In the genomic region with DNA sequence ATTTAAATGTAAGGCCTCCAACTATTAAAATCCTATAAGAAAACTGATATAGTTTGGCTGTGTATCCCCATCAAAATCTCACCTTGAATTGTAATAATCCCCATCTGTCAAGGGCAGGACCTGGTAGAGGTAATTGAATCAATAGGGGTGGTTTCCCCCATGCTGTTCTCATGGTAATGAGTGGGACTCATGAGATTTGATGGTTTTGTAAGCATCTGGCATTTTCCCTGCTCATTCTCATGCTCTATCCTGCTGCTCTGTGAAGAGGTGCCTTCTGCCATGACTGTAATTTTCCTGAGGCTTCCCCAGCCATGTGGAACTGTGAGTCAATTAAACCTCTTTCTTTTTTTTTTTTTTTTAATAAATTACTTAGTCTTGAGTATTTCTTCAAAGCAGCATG, we compare ENCODE assay signal across 25 cellular contexts. TPM values are rescaled to one million over a fixed set of nuclear protein-coding genes. Genes with fewer than 3 reads are reported as not detected.
A peak's percentile ranks its signal among the peaks of the same experiment; 100 is the strongest.
DNase-seq lines count a peak whose midpoint lies in the region; ATAC-seq, FAIRE-seq and TF ChIP-seq lines count a peak whose summit lies in the region.
"Had no signal": no experiment of that assay in that cellular context is flagged by ENCODE, and none has a peak within 500 bp of the region (broad histone marks: within the 10 kb centered on the region; RNA-seq: fewer than 3 reads in every experiment).

No MANE protein-coding gene starts in this region.

- no peaks in the 10 kb centered on the region for H3K79me2 ChIP-seq in GM23338 (replicated peaks; ENCODE audit: insufficient read depth)
- H3K79me2 ChIP-seq in H1 (ENCODE audit: control insufficient read depth in 1 of 2, insufficient read depth in 2 of 2, low read length in 2 of 2) = no peaks in the 10 kb centered on the region

- H2BK5ac ChIP-seq in H1 (ENCODE audit: low read depth, low read length) = peak overlapping the region; percentile 71; the same call in 1 of the 2 replicates

- TF ChIP-seq POLR2A in H1 (IDR thresholded peaks at IDR 0.05; ENCODE audit: control extremely low read depth in 1 of 2, low read depth in 2 of 2, low read length in 2 of 2) = no peak

- no peaks in the 10 kb centered on the region for H3K23me2 ChIP-seq in H1 (ENCODE audit: low read depth, low read length)

- no peak overlapping the region for H3K56ac ChIP-seq in H1 (replicated peaks; ENCODE audit: insufficient read length, low read depth, low read length)

- no peak overlapping the region for H3K23ac ChIP-seq in H1 (ENCODE audit: insufficient read length)

- no peak overlapping the region for H3K18ac ChIP-seq in H1 (ENCODE audit: extremely low read depth, low read length)

- no peak overlapping the region for H3K14ac ChIP-seq in H1 (ENCODE audit: insufficient read length)

- H3K27ac Mint-ChIP-seq in GM23338 = no peak overlapping the region
- H3K27ac Mint-ChIP-seq: CD4-positive, CD25-positive, alpha-beta regulatory T cell had no signal

- H3K4me2 ChIP-seq in GM23338 (peak overlapping the region; percentile 63), H1 (ENCODE audit: insufficient read depth in 1 of 2, low read depth in 2 of 2, low read length in 2 of 2) (peak overlapping the region; percentile 26 to 48; a peak in 1 of 4 replicates)
- H3K4me2 ChIP-seq: BLaER1 had no signal

- no peak overlapping the region for H4K91ac ChIP-seq in H1 (replicated peaks; ENCODE audit: insufficient read length, low read length)

- TF ChIP-seq RAD21 in H1 (IDR thresholded peaks at IDR 0.05 in 1 of 2, conservative IDR thresholded peaks at IDR 0.05 in 1 of 2; ENCODE audit: low read depth in 2 of 2, low read length in 2 of 2) = no peak

- no peak overlapping the region for H4K8ac ChIP-seq in H1 (ENCODE audit: extremely low read depth, insufficient read depth, low read length)

- no peak overlapping the region for H3K4me3 Mint-ChIP-seq in GM23338
- H3K4me3 Mint-ChIP-seq in activated T-cell treated with anti-CD3 and anti-CD28 coated beads, Interleukin-2, amount 50 U/mL, for 4 hours = no peak overlapping the region

- H2BK120ac ChIP-seq in H1 (replicated peaks; ENCODE audit: low read depth, low read length) = no peak overlapping the region

- no peak overlapping the region for H2BK12ac ChIP-seq in H1 (ENCODE audit: low read depth, low read length)

- no peaks in the 10 kb centered on the region for H3K79me1 ChIP-seq in H1 (ENCODE audit: low read depth, low read length)

- H3K4me1 ChIP-seq in GM23338 (ENCODE audit: insufficient read depth) (peaks cover 23% of the 10 kb centered on the region), H1 (replicated peaks in 1 of 4; ENCODE audit: control insufficient read depth in 3 of 4, insufficient read depth in 4 of 4, low read length in 3 of 4) (peaks cover 2 to 8% (median 3%) of the 10 kb centered on the region in 4 experiments; a peak in 6 of 7 replicates), iPS-18a (ENCODE audit: control insufficient read depth, low read depth, low read length) (peaks cover 27% of the 10 kb centered on the region)
- H3K4me1 ChIP-seq: BLaER1, SJSA1 had no signal

- TF ChIP-seq CTCF in GM23338 (conservative IDR thresholded peaks at IDR 0.05; ENCODE audit: low read depth in 2 of 2) (no peak), H1 (IDR thresholded peaks at IDR 0.05; ENCODE audit: control extremely low read depth in 1 of 3, insufficient read depth in 1 of 3, low read depth in 1 of 3, low read length in 3 of 3) (no peak)

- H3K4me3 ChIP-seq in GM23338 (0 out of 2 replicates have a peak overlapping the region, but pooled peaks have one; percentile 12), H1 (ENCODE audit: extremely low read depth in 1 of 4, insufficient read depth in 2 of 4, low read depth in 3 of 4, low read length in 4 of 4) (no peak overlapping the region; a peak in 1 of 8 replicates), iPS-18a (ENCODE audit: low read length) (peak overlapping the region; percentile 46)
- H3K4me3 ChIP-seq: BLaER1, SJSA1 had no signal

- no peak overlapping the region for H2BK15ac ChIP-seq in H1 (ENCODE audit: low read length)

- H3K27me3 Mint-ChIP-seq in GM23338 (ENCODE audit: insufficient read depth, low read depth, poor library complexity) = peaks cover 3% of the 10 kb centered on the region
- no peaks in the 10 kb centered on the region for H3K27me3 Mint-ChIP-seq in activated T-cell treated with anti-CD3 and anti-CD28 coated beads, Interleukin-2, amount 50 U/mL, for 4 hours (ENCODE audit: low read depth)
- H3K27me3 Mint-ChIP-seq: CD4-positive, CD25-positive, alpha-beta regulatory T cell had no signal

- DNase-seq in GM23338 (ENCODE audit: low spot score) (peak; percentile 28), NCI-H524 (lab: John Stamatoyannopoulos, UW) (peak; percentile 79 to 91), H1 (ENCODE audit: low read depth in 1 of 2, low spot score in 2 of 2) (no peak), RCC 7860 (ENCODE audit: low spot score) (no peak)
- DNase-seq in stimulated activated naive CD4-positive, alpha-beta T cell treated with Interleukin-2 at 50 U/mL for 16 hours (lab: John Stamatoyannopoulos, UW) = no peak
- no peak for DNase-seq in activated T-cell treated with anti-CD3 and anti-CD28 coated beads, Interleukin-2, amount 50 U/mL, for 4 hours
- DNase-seq: CD4-positive, CD25-positive, alpha-beta regulatory T cell; DMS53; GOT3; Karpas-422; NCI-H1092; NCI-H1417 treated with DMSO at 0.1 percent for 48 hours; NCI-H1694 treated with DMSO at 0.1 percent for 48 hours; NCI-H446 treated with DMSO at 0.1 percent for 48 hours; PC-3 had no signal

- FAIRE-seq in H1 (lab: Jason Lieb, UNC) = no peak
- FAIRE-seq in RCC 7860 (lab: Jason Lieb, UNC) = no peak
- FAIRE-seq: A204.1 had no signal

- CTCF ChIA-PET in H1 (lab: Charles Lee; ENCODE audit: partially characterized antibody) = interaction anchor here (1.3 kb wide), 1 partner anchor 45 kb away, joined by 4 read pairs; no protein-coding TSS in a partner anchor

- H4K20me1 ChIP-seq in GM23338 (replicated peaks; ENCODE audit: insufficient read depth) = no peaks in the 10 kb centered on the region
- no peaks in the 10 kb centered on the region for H4K20me1 ChIP-seq in H1 (replicated peaks in 1 of 2; ENCODE audit: control insufficient read depth in 1 of 2, insufficient read depth in 2 of 2, low read length in 2 of 2)
- H4K20me1 ChIP-seq: BLaER1 had no signal

- H3K9me2 ChIP-seq in GM23338 (ENCODE audit: insufficient read depth) = peaks cover 7% of the 10 kb centered on the region

- POLR2A ChIA-PET in H1 (lab: Charles Lee; ENCODE audit: partially characterized antibody) = interaction anchor here (0.9 to 1.1 kb wide), 2 partner anchors 10 to 122 kb away, joined by 3 read pairs; no protein-coding TSS in a partner anchor

- no peaks in the 10 kb centered on the region for H3K36me3 ChIP-seq in GM23338 (ENCODE audit: insufficient read depth)
- no peaks in the 10 kb centered on the region for H3K36me3 ChIP-seq in H1 (ENCODE audit: control insufficient read depth in 2 of 4, insufficient read depth in 4 of 4, low read length in 3 of 4)
- H3K36me3 ChIP-seq in iPS-18a (ENCODE audit: control insufficient read depth, low read depth, low read length) = no peaks in the 10 kb centered on the region
- H3K36me3 ChIP-seq: BLaER1, SJSA1 had no signal

- H3K9me3 ChIP-seq in H1 (ENCODE audit: insufficient read depth in 2 of 2, low read depth in 1 of 2, low read length in 1 of 2) (no peaks in the 10 kb centered on the region), iPS-18a (ENCODE audit: control insufficient read depth, low read depth, low read length) (no peaks in the 10 kb centered on the region)
- H3K9me3 ChIP-seq: BLaER1, SJSA1 had no signal

- H3K27me3 ChIP-seq in GM23338 (ENCODE audit: insufficient read depth) (no peaks in the 10 kb centered on the region), H1 (replicated peaks in 1 of 4; ENCODE audit: control insufficient read depth in 3 of 4, extremely low read depth in 1 of 4, insufficient read depth in 3 of 4, low read length in 3 of 4) (no peaks in the 10 kb centered on the region), iPS-18a (ENCODE audit: control insufficient read depth, insufficient read depth, low read length) (no peaks in the 10 kb centered on the region)
- H3K27me3 ChIP-seq: BLaER1, SJSA1 had no signal

- peaks cover 23% of the 10 kb centered on the region; the same call in 2 of the 3 replicates for H3K36me3 Mint-ChIP-seq in GM23338 (ENCODE audit: low read depth)
- no peaks in the 10 kb centered on the region for H3K36me3 Mint-ChIP-seq in activated T-cell treated with anti-CD3 and anti-CD28 coated beads, Interleukin-2, amount 50 U/mL, for 4 hours (ENCODE audit: insufficient read depth)
- H3K36me3 Mint-ChIP-seq: CD4-positive, CD25-positive, alpha-beta regulatory T cell had no signal

- ATAC-seq in GM23338 = peak; percentile 61
- ATAC-seq in activated T-cell treated with anti-CD3 and anti-CD28 coated beads, Interleukin-2, amount 50 U/mL, for 4 hours = no peak
- ATAC-seq: HCT116, PC-3, Right ventricle myocardium inferior had no signal

- H3F3A ChIP-seq in GM23338 (replicated peaks; ENCODE audit: low read depth) = no peaks in the 10 kb centered on the region

- TF ChIP-seq EP300 in H1 (IDR thresholded peaks at IDR 0.05; ENCODE audit: borderline replicate concordance in 1 of 2, low read depth in 2 of 2, low read length in 2 of 2) = no peak

- no peak overlapping the region for H3K4ac ChIP-seq in H1 (replicated peaks; ENCODE audit: insufficient read length, low read depth, low read length)

- H4K5ac ChIP-seq in H1 (ENCODE audit: insufficient read length, low read depth, low read length) = no peak overlapping the region

- peaks cover 31% of the 10 kb centered on the region for H3K4me1 Mint-ChIP-seq in GM23338
- H3K4me1 Mint-ChIP-seq in activated T-cell treated with anti-CD3 and anti-CD28 coated beads, Interleukin-2, amount 50 U/mL, for 4 hours (ENCODE audit: low read depth) = no peaks in the 10 kb centered on the region
- H3K4me1 Mint-ChIP-seq: CD4-positive, CD25-positive, alpha-beta regulatory T cell had no signal

- H3K9ac ChIP-seq in H1 (replicated peaks in 1 of 4; ENCODE audit: extremely low read depth in 1 of 4, low read depth in 3 of 4, low read length in 3 of 4) = no peak overlapping the region
- no peak overlapping the region for H3K9ac ChIP-seq in iPS-18a (ENCODE audit: low read length)
- H3K9ac ChIP-seq: BLaER1 had no signal

- H2AFZ ChIP-seq in GM23338 (no peak overlapping the region), H1 (ENCODE audit: low read length) (no peak overlapping the region)

- peaks cover 8% of the 10 kb centered on the region; the same call in 2 of the 3 replicates for H3K9me3 Mint-ChIP-seq in GM23338
- no peaks in the 10 kb centered on the region for H3K9me3 Mint-ChIP-seq in activated T-cell treated with anti-CD3 and anti-CD28 coated beads, Interleukin-2, amount 50 U/mL, for 4 hours

- 0 out of 2 replicates have a peak overlapping the region, but pooled peaks have one; percentile 48 for H2AK5ac ChIP-seq in H1 (ENCODE audit: low read depth, low read length)

- H3K27ac ChIP-seq in GM23338 (ENCODE audit: low read depth) (peak overlapping the region; percentile 88), H1 (ENCODE audit: low read depth, low read length) (no peak overlapping the region), iPS-18a (ENCODE audit: low read length) (no peak overlapping the region)
- H3K27ac ChIP-seq: BLaER1, HL-60, SJSA1 had no signal

- no peak overlapping the region for H2BK20ac ChIP-seq in H1 (ENCODE audit: low read length)

RNA-seq across cellular contexts. Expression of a gene that starts 31.9 kb away (rescaled TPM):
- 0.50 and 0.80 TPM in 2 replicates for total RNA-seq in GM23338 (2014; rRNA removed; shearing (Covaris generic))
- 0.44 and 0.45 TPM in 2 replicates for polyA plus RNA-seq in GM23338 (2016; fragmentation: Nextera tagmentation; extraction: Ambion mirVana)
- not detected in 2 replicates for total RNA-seq in H1 (2021; fragmentation: NEBNext Ultra II Directional; extraction: Animal tissue kit (Norgen Biotek cat#: 25700))
- 0.05 and 0.09 TPM in 2 replicates for polyA plus RNA-seq in H1 (2011; rRNA removed)
- 0.09 TPM for polyA plus RNA-seq in H1 (2011; cell fraction: cytosol; rRNA removed)
- polyA plus RNA-seq in H1 (2011; cell fraction: nucleus; rRNA removed) = 0.13 TPM
- polyA plus RNA-seq in H1 (2012, experiment 1 of 2) = 0.07 to 0.18 TPM (median 0.17 TPM) in 3 of 4 replicates, not detected in the other
- polyA plus RNA-seq in H1 (2012, experiment 2 of 2) = not detected
- polyA plus RNA-seq in H1 (2013, experiment 1 of 2) = 0.14 TPM
- 0.15 TPM for polyA plus RNA-seq in H1 (2013, experiment 2 of 2)
- 0.03 and 0.10 TPM in 2 replicates for polyA minus RNA-seq in H1 (2011; rRNA and poly(A)+ RNA removed)
- not detected for polyA minus RNA-seq in H1 (2011; cell fraction: cytosol; rRNA and poly(A)+ RNA removed)
- not detected for polyA minus RNA-seq in H1 (2011; cell fraction: nucleus; rRNA and poly(A)+ RNA removed)
- total RNA-seq in activated T-cell treated with anti-CD3 and anti-CD28 coated beads, Interleukin-2, amount 50 U/mL, for 4 hours = not detected
- total RNA-seq: CD4-positive, CD25-positive, alpha-beta regulatory T cell; G401; PC-3; RPMI7951; SJSA1 had no signal
- polyA plus RNA-seq: AG04450; CD4-positive, CD25-positive, alpha-beta regulatory T cell had no signal

RNA-seq across cellular contexts. Expression of a gene that starts 32.0 kb away (rescaled TPM):
- 0.47 and 1.4 TPM in 2 replicates for total RNA-seq in GM23338 (2014; rRNA removed; shearing (Covaris generic))
- polyA plus RNA-seq in GM23338 (2016; fragmentation: Nextera tagmentation; extraction: Ambion mirVana) (3.2 and 4.0 TPM in 2 replicates), H1 (2011; rRNA removed) (0.13 and 0.24 TPM in 2 replicates)
- total RNA-seq in H1 (2021; fragmentation: NEBNext Ultra II Directional; extraction: Animal tissue kit (Norgen Biotek cat#: 25700)) = 0.76 and 1.2 TPM in 2 replicates
- polyA plus RNA-seq in H1 (2011; cell fraction: cytosol; rRNA removed) = 0.54 TPM
- 0.23 TPM for polyA plus RNA-seq in H1 (2011; cell fraction: nucleus; rRNA removed)
- 0.20 to 1.1 TPM (median 0.29 TPM) in 4 replicates for polyA plus RNA-seq in H1 (2012, experiment 1 of 2)
- 0.49 TPM for polyA plus RNA-seq in H1 (2012, experiment 2 of 2)
- polyA plus RNA-seq in H1 (2013, experiment 1 of 2) = 2.1 TPM
- 2.3 TPM for polyA plus RNA-seq in H1 (2013, experiment 2 of 2)
- polyA minus RNA-seq in H1 (2011; rRNA and poly(A)+ RNA removed) = 0.37 and 0.44 TPM in 2 replicates
- not detected for polyA minus RNA-seq in H1 (2011; cell fraction: cytosol; rRNA and poly(A)+ RNA removed)
- polyA minus RNA-seq in H1 (2011; cell fraction: nucleus; rRNA and poly(A)+ RNA removed) = 1.2 TPM
- total RNA-seq in activated T-cell treated with anti-CD3 and anti-CD28 coated beads, Interleukin-2, amount 50 U/mL, for 4 hours = not detected
- total RNA-seq: CD4-positive, CD25-positive, alpha-beta regulatory T cell; G401; SJSA1 had no signal
- polyA plus RNA-seq: CD4-positive, CD25-positive, alpha-beta regulatory T cell had no signal

Comparison
In these comparisons a context has a peak if more than half of its experiments do, and no peak if none do; other contexts are left out.
1. DNase-seq: peak in GM23338 (single experiment) and NCI-H524 (2 of 2); none in H1 (0 of 2), RCC 7860 (single experiment), stimulated activated naive CD4-positive, alpha-beta T cell treated with Interleukin-2 at 50 U/mL for 16 hours (single experiment) and activated T-cell treated with anti-CD3 and anti-CD28 coated beads, Interleukin-2, amount 50 U/mL, for 4 hours (single experiment).
2. H3K4me3 ChIP-seq: peak in GM23338 (single experiment) and iPS-18a (single experiment); none in H1 (0 of 4).